In genomic region chr2:209472386-209472832, GRCh38 we compare ENCODE assay signal across 1 cellular context.
A peak's percentile ranks its signal among the peaks of the same experiment; 100 is the strongest.
TF ChIP-seq lines count a peak whose summit lies in the region.

No MANE protein-coding gene starts in this region.

TF ChIP-seq in HEK293, 187 proteins besides CTCF, POLR2A, EP300 and RAD21 (continued from another document):
- TF ChIP-seq SP3 (tag by site-specific recombination; IDR thresholded peaks at IDR 0.05) (no peak), EGR2 (tag by site-specific recombination; IDR thresholded peaks at IDR 0.05; ENCODE audit: low read depth) (no peak), TCF7L2 (IDR thresholded peaks at IDR 0.05; ENCODE audit: borderline replicate concordance, low read depth, low read length) (0 out of 2 replicates have a peak, but pooled peaks have one; percentile 32), WT1 (tag by site-specific recombination; IDR thresholded peaks at IDR 0.05) (peak; percentile 77), ZNF521 (tag by site-specific recombination; IDR thresholded peaks at IDR 0.05) (no peak)
